In genomic region chr4:114025176-114025777, GRCh38 we compare ENCODE assay signal across 13 cellular contexts. TPM values are rescaled to one million over a fixed set of nuclear protein-coding genes. Genes with fewer than 3 reads are reported as not detected.
DNase-seq lines count a peak whose midpoint lies in the region; ATAC-seq, FAIRE-seq and TF ChIP-seq lines count a peak whose summit lies in the region.
"Had no signal": no experiment of that assay in that cellular context is flagged by ENCODE, and none has a peak within 500 bp of the region (broad histone marks: within the 10 kb centered on the region; RNA-seq: fewer than 3 reads in every experiment).

No MANE protein-coding gene starts in this region.

- no peak for FAIRE-seq in RCC 7860 (lab: Jason Lieb, UNC)
- FAIRE-seq: A204.1, HTR-8/SVneo had no signal

- no peak overlapping the region for H3K4me2 ChIP-seq in MM.1S (ENCODE audit: low read depth, low read length)

- H3K4me3 ChIP-seq in MM.1S (ENCODE audit: low read length), result no peak overlapping the region

- H3K27ac Mint-ChIP-seq in HFFc6, result no peak overlapping the region
- H3K27ac Mint-ChIP-seq: nephron progenitor cell, type B pancreatic cell had no signal

- DNase-seq in COLO668 (lab: John Stamatoyannopoulos, UW; ENCODE audit: unreplicated experiment) (peak; percentile 64), MM.1S (peak; percentile 52), HFFc6 (no peak), RCC 7860 (ENCODE audit: low spot score) (no peak), HPDE6-E6E7 (ENCODE audit: extremely low spot score) (no peak), NCI-H146 treated with DMSO at 0.1 percent for 48 hours (lab: John Stamatoyannopoulos, UW; ENCODE audit: unreplicated experiment) (no peak)
- DNase-seq: activated effector memory CD4-positive, alpha-beta T cell treated with anti-CD3 and anti-CD28 coated beads, Interleukin-2, amount 50 U/mL, for 16 hours; nephron progenitor cell had no signal

- H3K27ac ChIP-seq in MM.1S (ENCODE audit: low read length), result no peak overlapping the region

- H3K36me3 ChIP-seq in MM.1S (replicated peaks; ENCODE audit: insufficient read depth, low read length), result no peaks in the 10 kb centered on the region

- H3K4me1 ChIP-seq in MM.1S (ENCODE audit: low read length), result no peaks in the 10 kb centered on the region

- no peaks in the 10 kb centered on the region for H3K27me3 Mint-ChIP-seq in HFFc6 (ENCODE audit: insufficient read depth)
- H3K27me3 Mint-ChIP-seq: type B pancreatic cell had no signal

- H2AFZ ChIP-seq in MM.1S (ENCODE audit: low read length), result no peak overlapping the region

- H3K79me2 ChIP-seq in MM.1S (ENCODE audit: low read length), result no peaks in the 10 kb centered on the region

- no peaks in the 10 kb centered on the region for H3K9me2 ChIP-seq in MM.1S (replicated peaks; ENCODE audit: insufficient read depth, low read length)

- no peaks in the 10 kb centered on the region for H3K9me3 ChIP-seq in MM.1S (replicated peaks; ENCODE audit: insufficient read depth, low read length)

- no peak overlapping the region for H3K4me3 Mint-ChIP-seq in HFFc6
- H3K4me3 Mint-ChIP-seq: nephron progenitor cell, type B pancreatic cell had no signal

- ATAC-seq in GM19455 (IDR thresholded peaks at IDR 0.05; ENCODE audit: unreplicated experiment), result peak; percentile 78
- ATAC-seq in HG02970 (IDR thresholded peaks at IDR 0.05; ENCODE audit: low FRiP score, unreplicated experiment), result peak; percentile 73

- peaks cover 54% of the 10 kb centered on the region for H3K27me3 ChIP-seq in MM.1S (replicated peaks; ENCODE audit: insufficient read depth, low read length)

- H3K4me1 Mint-ChIP-seq in HFFc6 (ENCODE audit: low read depth), result no peaks in the 10 kb centered on the region
- H3K4me1 Mint-ChIP-seq: nephron progenitor cell had no signal

- no peaks in the 10 kb centered on the region for H4K20me1 ChIP-seq in MM.1S (ENCODE audit: insufficient read depth, low read length)

- no peak for TF ChIP-seq CTCF in MM.1S (IDR thresholded peaks at IDR 0.05; ENCODE audit: low read length)
- TF ChIP-seq CTCF in HFFc6 (IDR thresholded peaks at IDR 0.05), result no peak

- no peak overlapping the region for H3K9ac ChIP-seq in MM.1S (ENCODE audit: low read length)

- no peaks in the 10 kb centered on the region for H3F3A ChIP-seq in MM.1S (ENCODE audit: insufficient read depth, low read length)

- H3K36me3 Mint-ChIP-seq in HFFc6 (ENCODE audit: low read depth), result no peaks in the 10 kb centered on the region
- H3K36me3 Mint-ChIP-seq: type B pancreatic cell had no signal

- no peaks in the 10 kb centered on the region for H3K9me3 Mint-ChIP-seq in HFFc6
- H3K9me3 Mint-ChIP-seq: nephron progenitor cell, type B pancreatic cell had no signal

RNA-seq across cellular contexts. Expression of gene ARSJ, which starts 45.8 kb away (rescaled TPM):
- 10 to 100 TPM; 33.4 to 40.6 (median 36.1) TPM for total RNA-seq in HFFc6 (2021; fragmentation: NEBNext Ultra II Directional; extraction: Animal tissue kit (Norgen Biotek cat#: 25700))

Comparison
In these comparisons a context has a peak if more than half of its experiments do, and no peak if none do; other contexts are left out.
1. DNase-seq: peak in COLO668 (single experiment) and MM.1S (single experiment); none in HFFc6 (single experiment), RCC 7860 (single experiment), HPDE6-E6E7 (single experiment) and NCI-H146 treated with DMSO at 0.1 percent for 48 hours (single experiment).